Comparison of ENCODE assay signal across 20 cellular contexts in the genomic region with DNA sequence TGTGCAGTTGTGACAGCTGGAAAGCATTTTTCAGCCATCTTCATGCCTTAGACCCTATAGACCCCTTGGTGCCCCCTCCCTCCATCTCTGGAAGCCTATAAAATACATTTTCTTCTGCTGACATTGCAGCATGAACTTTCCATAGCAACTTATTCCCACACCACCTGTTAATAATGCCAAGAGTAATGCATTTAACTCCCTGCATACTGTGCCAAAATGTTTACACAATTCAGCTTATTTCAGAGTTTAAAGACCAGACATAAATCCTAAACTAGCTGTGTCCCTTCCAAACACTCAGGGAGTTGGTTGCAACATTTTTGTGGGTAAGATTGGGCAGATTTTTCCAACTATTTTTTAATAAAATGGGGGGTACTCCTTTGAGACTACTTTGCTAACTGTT.
DNase-seq lines count a peak whose midpoint lies in the region; ATAC-seq and TF ChIP-seq lines count a peak whose summit lies in the region.
"Had no signal": no experiment of that assay in that cellular context is flagged by ENCODE, and none has a peak within 500 bp of the region (broad histone marks: within the 10 kb centered on the region; RNA-seq: fewer than 3 reads in every experiment).

No MANE protein-coding gene starts in this region.

- H3K4me1 ChIP-seq in GM23248 (ENCODE audit: insufficient read depth) = peaks cover 23% of the 10 kb centered on the region

- H3K4me3 ChIP-seq in GM23248 (no peak overlapping the region), fibroblast of villous mesenchyme (ENCODE audit: low read depth, low read length) (no peak overlapping the region)
- H3K4me3 ChIP-seq: BLaER1 treated with 17β-estradiol and CSF1 and Interleukin-3, amounts not matched to agents 10 nM and 100 nM had no signal

- H3F3A ChIP-seq in GM23248 (ENCODE audit: insufficient read depth) = peaks cover 15% of the 10 kb centered on the region

- H3K79me2 ChIP-seq in GM23248 (ENCODE audit: insufficient read depth) = no peaks in the 10 kb centered on the region

- no peaks in the 10 kb centered on the region for H3K27me3 ChIP-seq in GM23248 (replicated peaks; ENCODE audit: insufficient read depth)
- H3K27me3 ChIP-seq: BLaER1 treated with 17β-estradiol and CSF1 and Interleukin-3, amounts not matched to agents 10 nM and 100 nM had no signal

- TF ChIP-seq CTCF in fibroblast of villous mesenchyme (IDR thresholded peaks at IDR 0.05; ENCODE audit: insufficient read depth, low read depth, low read length) = no peak

- ATAC-seq in HG02970 (IDR thresholded peaks at IDR 0.05; ENCODE audit: low FRiP score, unreplicated experiment) (no peak), HG03139 (IDR thresholded peaks at IDR 0.05; ENCODE audit: unreplicated experiment) (no peak)

- H3K9me2 ChIP-seq in GM23248 (ENCODE audit: insufficient read depth) = no peaks in the 10 kb centered on the region

- H3K4me2 ChIP-seq in GM23248 (ENCODE audit: unreplicated experiment) = no peak overlapping the region
- H3K4me2 ChIP-seq: BLaER1 treated with 17β-estradiol and CSF1 and Interleukin-3, amounts not matched to agents 10 nM and 100 nM had no signal

- no peaks in the 10 kb centered on the region for H3K36me3 ChIP-seq in GM23248 (ENCODE audit: low read depth)
- H3K36me3 ChIP-seq: BLaER1 treated with 17β-estradiol and CSF1 and Interleukin-3, amounts not matched to agents 10 nM and 100 nM had no signal

- no peak overlapping the region for H3K9ac ChIP-seq in GM23248
- H3K9ac ChIP-seq: BLaER1 treated with 17β-estradiol and CSF1 and Interleukin-3, amounts not matched to agents 10 nM and 100 nM had no signal

- H2AFZ ChIP-seq in GM23248 = no peak overlapping the region

- DNase-seq in GM23248 (peak; percentile 14), amniotic epithelial cell (ENCODE audit: low read depth) (peak; percentile 87), fibroblast of villous mesenchyme (ENCODE audit: low read depth) (peak; percentile 58), NCI-H82 treated with DMSO at 0.1 percent for 48 hours (lab: John Stamatoyannopoulos, UW; ENCODE audit: unreplicated experiment) (no peak), COLO668 (lab: John Stamatoyannopoulos, UW; ENCODE audit: unreplicated experiment) (no peak)
- DNase-seq: CD4-positive, alpha-beta memory T cell; DND-41; GOT3; HCEC 1CT; MV-4-11; NCI-H1105 treated with DMSO at 0.1 percent for 48 hours; NCI-H1694 treated with DMSO at 0.1 percent for 48 hours; NCI-H748 treated with DMSO at 0.1 percent for 48 hours; NK-92 treated with Interleukin-12 subunit alpha and Interleukin-12 subunit beta, amount 100 ng/mL, for 24 hours; SHP77 treated with DMSO at 0.1 percent for 48 hours; T-helper 1 cell had no signal

- in situ Hi-C loops in GM23248 (cut with MboI) = no loop called here

- no peak overlapping the region for H3K27ac ChIP-seq in GM23248
- H3K27ac ChIP-seq: BLaER1 treated with 17β-estradiol and CSF1 and Interleukin-3, amounts not matched to agents 10 nM and 100 nM; RWPE1 had no signal

- no peaks in the 10 kb centered on the region for H3K9me3 ChIP-seq in GM23248 (ENCODE audit: low read depth)

- H4K20me1 ChIP-seq in GM23248 (ENCODE audit: insufficient read depth) = no peaks in the 10 kb centered on the region
- H4K20me1 ChIP-seq: BLaER1 treated with 17β-estradiol and CSF1 and Interleukin-3, amounts not matched to agents 10 nM and 100 nM had no signal

Comparison
In these comparisons a context has a peak if more than half of its experiments do, and no peak if none do; other contexts are left out.
1. DNase-seq: peak in GM23248 (single experiment), amniotic epithelial cell (single experiment) and fibroblast of villous mesenchyme (single experiment); none in NCI-H82 treated with DMSO at 0.1 percent for 48 hours (single experiment) and COLO668 (single experiment).